ENCODE assay signal across 2 cellular contexts in the genomic region with DNA sequence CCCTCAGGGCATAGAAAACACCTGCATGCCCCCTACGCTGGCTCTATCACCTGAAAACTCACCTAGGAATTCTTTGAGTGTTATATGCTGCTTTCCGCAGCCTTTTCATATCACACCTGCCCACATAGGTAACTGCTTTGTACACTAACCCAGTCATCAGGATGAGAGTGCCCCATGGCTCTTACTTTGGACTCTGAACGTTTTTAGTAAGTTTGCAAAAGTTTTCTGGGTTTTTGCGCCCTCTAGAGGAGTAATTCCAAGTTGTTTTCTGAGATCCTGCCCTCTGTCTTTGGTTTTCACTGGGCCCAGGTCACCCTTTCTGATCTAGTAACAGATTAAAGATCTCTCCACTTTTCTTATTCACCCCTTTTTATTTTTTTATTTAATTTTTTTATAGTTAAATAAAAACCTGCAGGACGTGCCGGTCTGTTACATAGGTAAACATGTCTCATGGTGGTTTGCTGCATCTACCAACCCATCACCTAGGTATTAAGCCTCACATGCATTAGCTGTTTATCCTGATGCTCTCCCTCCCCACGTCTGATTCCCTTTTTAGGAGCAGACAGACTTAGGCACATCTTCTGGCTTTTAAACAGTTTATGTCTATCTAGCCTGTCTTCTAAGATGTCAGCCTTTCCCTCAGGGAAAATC.
TF ChIP-seq lines count a peak whose summit lies in the region.

No MANE protein-coding gene starts in this region.

TF ChIP-seq in GM23338, 12 proteins besides CTCF, POLR2A, EP300 and RAD21 (continued from another document and continues in another):
- TF ChIP-seq, protein P1, sequence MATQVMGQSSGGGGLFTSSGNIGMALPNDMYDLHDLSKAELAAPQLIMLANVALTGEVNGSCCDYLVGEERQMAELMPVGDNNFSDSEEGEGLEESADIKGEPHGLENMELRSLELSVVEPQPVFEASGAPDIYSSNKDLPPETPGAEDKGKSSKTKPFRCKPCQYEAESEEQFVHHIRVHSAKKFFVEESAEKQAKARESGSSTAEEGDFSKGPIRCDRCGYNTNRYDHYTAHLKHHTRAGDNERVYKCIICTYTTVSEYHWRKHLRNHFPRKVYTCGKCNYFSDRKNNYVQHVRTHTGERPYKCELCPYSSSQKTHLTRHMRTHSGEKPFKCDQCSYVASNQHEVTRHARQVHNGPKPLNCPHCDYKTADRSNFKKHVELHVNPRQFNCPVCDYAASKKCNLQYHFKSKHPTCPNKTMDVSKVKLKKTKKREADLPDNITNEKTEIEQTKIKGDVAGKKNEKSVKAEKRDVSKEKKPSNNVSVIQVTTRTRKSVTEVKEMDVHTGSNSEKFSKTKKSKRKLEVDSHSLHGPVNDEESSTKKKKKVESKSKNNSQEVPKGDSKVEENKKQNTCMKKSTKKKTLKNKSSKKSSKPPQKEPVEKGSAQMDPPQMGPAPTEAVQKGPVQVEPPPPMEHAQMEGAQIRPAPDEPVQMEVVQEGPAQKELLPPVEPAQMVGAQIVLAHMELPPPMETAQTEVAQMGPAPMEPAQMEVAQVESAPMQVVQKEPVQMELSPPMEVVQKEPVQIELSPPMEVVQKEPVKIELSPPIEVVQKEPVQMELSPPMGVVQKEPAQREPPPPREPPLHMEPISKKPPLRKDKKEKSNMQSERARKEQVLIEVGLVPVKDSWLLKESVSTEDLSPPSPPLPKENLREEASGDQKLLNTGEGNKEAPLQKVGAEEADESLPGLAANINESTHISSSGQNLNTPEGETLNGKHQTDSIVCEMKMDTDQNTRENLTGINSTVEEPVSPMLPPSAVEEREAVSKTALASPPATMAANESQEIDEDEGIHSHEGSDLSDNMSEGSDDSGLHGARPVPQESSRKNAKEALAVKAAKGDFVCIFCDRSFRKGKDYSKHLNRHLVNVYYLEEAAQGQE (IDR thresholded peaks at IDR 0.05; ENCODE audit: unreplicated experiment), result no peak
- TF ChIP-seq ZNF114 (CRISPR knock-in tag; IDR thresholded peaks at IDR 0.05) (no peak), CREB1 (CRISPR knock-in tag; IDR thresholded peaks at IDR 0.05; ENCODE audit: low read depth) (no peak), EZH2phosphoT487 (IDR thresholded peaks at IDR 0.05; ENCODE audit: unreplicated experiment) (no peak), POLR2AphosphoS5 (IDR thresholded peaks at IDR 0.05; ENCODE audit: low read depth) (no peak), NANOG (IDR thresholded peaks at IDR 0.05; ENCODE audit: borderline replicate concordance) (no peak), ZNF331 (CRISPR knock-in tag; IDR thresholded peaks at IDR 0.05; ENCODE audit: low read depth) (no peak), EZH2 (IDR thresholded peaks at IDR 0.05; ENCODE audit: low read depth, unreplicated experiment) (no peak)
- TF ChIP-seq, protein P2, sequence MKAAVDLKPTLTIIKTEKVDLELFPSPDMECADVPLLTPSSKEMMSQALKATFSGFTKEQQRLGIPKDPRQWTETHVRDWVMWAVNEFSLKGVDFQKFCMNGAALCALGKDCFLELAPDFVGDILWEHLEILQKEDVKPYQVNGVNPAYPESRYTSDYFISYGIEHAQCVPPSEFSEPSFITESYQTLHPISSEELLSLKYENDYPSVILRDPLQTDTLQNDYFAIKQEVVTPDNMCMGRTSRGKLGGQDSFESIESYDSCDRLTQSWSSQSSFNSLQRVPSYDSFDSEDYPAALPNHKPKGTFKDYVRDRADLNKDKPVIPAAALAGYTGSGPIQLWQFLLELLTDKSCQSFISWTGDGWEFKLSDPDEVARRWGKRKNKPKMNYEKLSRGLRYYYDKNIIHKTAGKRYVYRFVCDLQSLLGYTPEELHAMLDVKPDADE (IDR thresholded peaks at IDR 0.05), result no peak

TF ChIP-seq in GM12878, 131 proteins besides CTCF, POLR2A, EP300 and RAD21 (continued from another document):
- TF ChIP-seq, protein P3, sequence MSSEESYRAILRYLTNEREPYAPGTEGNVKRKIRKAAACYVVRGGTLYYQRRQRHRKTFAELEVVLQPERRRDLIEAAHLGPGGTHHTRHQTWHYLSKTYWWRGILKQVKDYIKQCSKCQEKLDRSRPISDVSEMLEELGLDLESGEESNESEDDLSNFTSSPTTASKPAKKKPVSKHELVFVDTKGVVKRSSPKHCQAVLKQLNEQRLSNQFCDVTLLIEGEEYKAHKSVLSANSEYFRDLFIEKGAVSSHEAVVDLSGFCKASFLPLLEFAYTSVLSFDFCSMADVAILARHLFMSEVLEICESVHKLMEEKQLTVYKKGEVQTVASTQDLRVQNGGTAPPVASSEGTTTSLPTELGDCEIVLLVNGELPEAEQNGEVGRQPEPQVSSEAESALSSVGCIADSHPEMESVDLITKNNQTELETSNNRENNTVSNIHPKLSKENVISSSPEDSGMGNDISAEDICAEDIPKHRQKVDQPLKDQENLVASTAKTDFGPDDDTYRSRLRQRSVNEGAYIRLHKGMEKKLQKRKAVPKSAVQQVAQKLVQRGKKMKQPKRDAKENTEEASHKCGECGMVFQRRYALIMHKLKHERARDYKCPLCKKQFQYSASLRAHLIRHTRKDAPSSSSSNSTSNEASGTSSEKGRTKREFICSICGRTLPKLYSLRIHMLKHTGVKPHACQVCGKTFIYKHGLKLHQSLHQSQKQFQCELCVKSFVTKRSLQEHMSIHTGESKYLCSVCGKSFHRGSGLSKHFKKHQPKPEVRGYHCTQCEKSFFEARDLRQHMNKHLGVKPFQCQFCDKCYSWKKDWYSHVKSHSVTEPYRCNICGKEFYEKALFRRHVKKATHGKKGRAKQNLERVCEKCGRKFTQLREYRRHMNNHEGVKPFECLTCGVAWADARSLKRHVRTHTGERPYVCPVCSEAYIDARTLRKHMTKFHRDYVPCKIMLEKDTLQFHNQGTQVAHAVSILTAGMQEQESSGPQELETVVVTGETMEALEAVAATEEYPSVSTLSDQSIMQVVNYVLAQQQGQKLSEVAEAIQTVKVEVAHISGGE (CRISPR knock-in tag; IDR thresholded peaks at IDR 0.05), result no peak
- TF ChIP-seq SMC3 (IDR thresholded peaks at IDR 0.05; ENCODE audit: borderline replicate concordance, low read length) (peak; percentile 56), ZBED1 (IDR thresholded peaks at IDR 0.05; ENCODE audit: borderline replicate concordance) (no peak), NFXL1 (IDR thresholded peaks at IDR 0.05; ENCODE audit: borderline replicate concordance) (no peak)
